Comparison of ENCODE assay signal across 10 cellular contexts in genomic region chr2:54575379-54575888, GRCh38.
DNase-seq lines count a peak whose midpoint lies in the region; ATAC-seq and TF ChIP-seq lines count a peak whose summit lies in the region.
"Had no signal": no experiment of that assay in that cellular context is flagged by ENCODE, and none has a peak within 500 bp of the region (broad histone marks: within the 10 kb centered on the region; RNA-seq: fewer than 3 reads in every experiment).

No MANE protein-coding gene starts in this region.

- H3K4me3 ChIP-seq in fibroblast of mammary gland (ENCODE audit: control insufficient read depth, low read depth, low read length): no peak overlapping the region

- no peaks in the 10 kb centered on the region for H3K27me3 Mint-ChIP-seq in activated CD4-positive, alpha-beta memory T cell treated with anti-CD3 and anti-CD28 coated beads for 36 hours

- intact Hi-C loops in activated CD4-positive, alpha-beta memory T cell treated with anti-CD3 and anti-CD28 coated beads for 36 hours (cut with micrococcal nuclease): loop anchor here (2.0 to 10.0 kb wide), 3 partner anchors 59 to 791 kb away; partner anchors contain the start of genes ASB3 and ERLEC1

- peaks cover 95% of the 10 kb centered on the region for H3K4me1 Mint-ChIP-seq in activated CD4-positive, alpha-beta memory T cell treated with anti-CD3 and anti-CD28 coated beads for 36 hours (ENCODE audit: low read depth)

- H3K9me3 Mint-ChIP-seq in activated CD4-positive, alpha-beta memory T cell treated with anti-CD3 and anti-CD28 coated beads for 36 hours: no peaks in the 10 kb centered on the region
- H3K9me3 Mint-ChIP-seq: endodermal cell had no signal

- no peak for TF ChIP-seq CTCF in fibroblast of mammary gland (conservative IDR thresholded peaks at IDR 0.05; ENCODE audit: control insufficient read depth, insufficient read depth, low read depth, low read length)

- peak overlapping the region; percentile 1 for H3K4me3 Mint-ChIP-seq in activated CD4-positive, alpha-beta memory T cell treated with anti-CD3 and anti-CD28 coated beads for 36 hours
- H3K4me3 Mint-ChIP-seq: endodermal cell had no signal

- H3K27ac Mint-ChIP-seq in activated CD4-positive, alpha-beta memory T cell treated with anti-CD3 and anti-CD28 coated beads for 36 hours: peak overlapping the region; percentile 96
- H3K27ac Mint-ChIP-seq: endodermal cell had no signal

- peak; percentile 5 for ATAC-seq in stimulated activated naive CD8-positive, alpha-beta T cell treated with anti-CD3 and anti-CD28 coated beads, Interleukin-15, Interleukin-2, amounts not matched to agents 100 U/mL and 50 U/mL, for 24 hours
- ATAC-seq in GM21526 (IDR thresholded peaks at IDR 0.05; ENCODE audit: low FRiP score, unreplicated experiment): no peak

- CTCF ChIA-PET in activated CD4-positive, alpha-beta memory T cell treated with anti-CD3 and anti-CD28 coated beads for 36 hours (lab: Charles Lee): interaction anchor here (0.7 to 3.8 kb wide), 2 partner anchors 16 to 129 kb away, joined by 3 to 21 read pairs; no protein-coding TSS in a partner anchor

- peak; percentile 54 for DNase-seq in activated CD4-positive, alpha-beta T cell treated with anti-CD3 and anti-CD28 coated beads for 48 hours
- DNase-seq in activated CD4-positive, alpha-beta T cell treated with anti-CD3 and anti-CD28 coated beads for 1 hour: no peak
- DNase-seq in activated CD4-positive, alpha-beta memory T cell treated with anti-CD3 and anti-CD28 coated beads for 36 hours: peak; percentile 62
- DNase-seq in fibroblast of mammary gland (ENCODE audit: low read depth): peak; percentile 78
- DNase-seq in stimulated activated naive CD8-positive, alpha-beta T cell treated with anti-CD3 and anti-CD28 coated beads, Interleukin-15, Interleukin-2, amounts not matched to agents 100 U/mL and 50 U/mL, for 24 hours: no peak
- no peak for DNase-seq in cortex of kidney (lab: John Stamatoyannopoulos, UW)
- DNase-seq in NCI-H1694 treated with DMSO at 0.1 percent for 48 hours (lab: John Stamatoyannopoulos, UW): no peak
- DNase-seq: endodermal cell, NCI-H1436 had no signal

- H3K36me3 Mint-ChIP-seq in activated CD4-positive, alpha-beta memory T cell treated with anti-CD3 and anti-CD28 coated beads for 36 hours: peaks cover 8% of the 10 kb centered on the region

- POLR2A ChIA-PET in activated CD4-positive, alpha-beta memory T cell treated with anti-CD3 and anti-CD28 coated beads for 36 hours (lab: Charles Lee): interaction anchor here (1.0 to 9.1 kb wide), 5 partner anchors 11 to 521 kb away, joined by 3 to 113 read pairs (median 5); no protein-coding TSS in a partner anchor

Comparison
In these comparisons a context has a peak if more than half of its experiments do, and no peak if none do; other contexts are left out.
1. DNase-seq: peak in activated CD4-positive, alpha-beta T cell treated with anti-CD3 and anti-CD28 coated beads for 48 hours (single experiment), activated CD4-positive, alpha-beta memory T cell treated with anti-CD3 and anti-CD28 coated beads for 36 hours (single experiment) and fibroblast of mammary gland (single experiment); none in activated CD4-positive, alpha-beta T cell treated with anti-CD3 and anti-CD28 coated beads for 1 hour (single experiment), stimulated activated naive CD8-positive, alpha-beta T cell treated with anti-CD3 and anti-CD28 coated beads, Interleukin-15, Interleukin-2, amounts not matched to agents 100 U/mL and 50 U/mL, for 24 hours (single experiment), cortex of kidney (single experiment) and NCI-H1694 treated with DMSO at 0.1 percent for 48 hours (single experiment).